16 cellular contexts compared by ENCODE assay signal in genomic region chr20:50868509-50869495, GRCh38.
DNase-seq lines count a peak whose midpoint lies in the region; ATAC-seq and TF ChIP-seq lines count a peak whose summit lies in the region.
"Had no signal": no experiment of that assay in that cellular context is flagged by ENCODE, and none has a peak within 500 bp of the region (broad histone marks: within the 10 kb centered on the region; RNA-seq: fewer than 3 reads in every experiment).

No MANE protein-coding gene starts in this region.

- H3K27me3 ChIP-seq in HUES64 (ENCODE audit: insufficient read depth, low read length) (no peaks in the 10 kb centered on the region), brain microvascular endothelial cell (replicated peaks) (no peaks in the 10 kb centered on the region)
- H3K27me3 ChIP-seq: left lung had no signal

- no peaks in the 10 kb centered on the region for H3K36me3 ChIP-seq in HUES64 (ENCODE audit: insufficient read depth, low read length)
- H3K36me3 ChIP-seq in brain microvascular endothelial cell (replicated peaks) = no peaks in the 10 kb centered on the region
- H3K36me3 ChIP-seq: left lung had no signal

- ATAC-seq in HG03378 (IDR thresholded peaks at IDR 0.05; ENCODE audit: unreplicated experiment) (no peak), HG02763 (IDR thresholded peaks at IDR 0.05; ENCODE audit: unreplicated experiment) (no peak)
- ATAC-seq: activated CD4-positive, alpha-beta T cell treated with anti-CD3 and anti-CD28 coated beads for 36 hours; left lung had no signal

- no peaks in the 10 kb centered on the region for H3K27me3 Mint-ChIP-seq in nephron (ENCODE audit: low read depth)
- H3K27me3 Mint-ChIP-seq: activated CD4-positive, alpha-beta T cell treated with anti-CD3 and anti-CD28 coated beads for 36 hours; CD4-positive, alpha-beta memory T cell had no signal

- peak overlapping the region in 1 of 3 experiments; percentile 48 for H3K4me3 Mint-ChIP-seq in nephron
- H3K4me3 Mint-ChIP-seq: activated CD4-positive, alpha-beta T cell treated with anti-CD3 and anti-CD28 coated beads for 36 hours; CD4-positive, alpha-beta memory T cell; T-helper 1 cell treated with Interleukin-12 subunit alpha and Interleukin-12 subunit beta and Interleukin-4 antibody, amounts not matched to agents 30 μg/mL and 1 μg/mL, for 36 hours had no signal

- H3K9me3 ChIP-seq in HUES64 (ENCODE audit: insufficient read depth, low read depth, low read length) = no peaks in the 10 kb centered on the region
- H3K9me3 ChIP-seq: left lung had no signal

- peaks cover 20% of the 10 kb centered on the region for H3K4me1 ChIP-seq in HUES64 (ENCODE audit: insufficient read depth, low read length)
- H3K4me1 ChIP-seq: left lung had no signal

- no peak overlapping the region for H3K4me3 ChIP-seq in HUES64 (ENCODE audit: low read length)
- no peak overlapping the region for H3K4me3 ChIP-seq in brain microvascular endothelial cell (ENCODE audit: low read depth, low read length)
- H3K4me3 ChIP-seq: left lung, PC-9 had no signal

- 93% methylated on average over 11 of the region's 11 CpGs for WGBS in HUES64

- peaks cover 21% of the 10 kb centered on the region for H3K4me1 Mint-ChIP-seq in nephron
- H3K4me1 Mint-ChIP-seq: activated CD4-positive, alpha-beta T cell treated with anti-CD3 and anti-CD28 coated beads for 36 hours; CD4-positive, alpha-beta memory T cell had no signal

- H3K9ac ChIP-seq in HUES64 (ENCODE audit: low read depth, low read length) = no peak overlapping the region

- H3K36me3 Mint-ChIP-seq in nephron (ENCODE audit: low read depth) = no peaks in the 10 kb centered on the region

- H3K27ac ChIP-seq in HUES64 (ENCODE audit: low read depth, low read length) (peak overlapping the region; percentile 8; the same call in 1 of the 2 replicates), brain microvascular endothelial cell (no peak overlapping the region)
- H3K27ac ChIP-seq: left lung, PC-9 had no signal

- DNase-seq in DMS53 (lab: John Stamatoyannopoulos, UW) (peak; percentile 98), brain microvascular endothelial cell (peak; percentile 5), NCI-H345 treated with DMSO at 0.1 percent for 48 hours (lab: John Stamatoyannopoulos, UW; ENCODE audit: unreplicated experiment) (no peak), DMS 273 treated with DMSO at 0.1 percent for 48 hours (lab: John Stamatoyannopoulos, UW) (no peak)
- DNase-seq: activated CD4-positive, alpha-beta T cell treated with anti-CD3 and anti-CD28 coated beads for 36 hours; activated effector memory CD4-positive, alpha-beta T cell treated with Interleukin-2 at 50 U/mL for 16 hours; CD4-positive, alpha-beta memory T cell; KG1; left lung; NCI-H2107 had no signal

- no peaks in the 10 kb centered on the region for H3K9me3 Mint-ChIP-seq in nephron
- H3K9me3 Mint-ChIP-seq: CD4-positive, alpha-beta memory T cell; T-helper 1 cell treated with Interleukin-12 subunit alpha and Interleukin-12 subunit beta and Interleukin-4 antibody, amounts not matched to agents 30 μg/mL and 1 μg/mL, for 36 hours had no signal

- TF ChIP-seq CTCF in brain microvascular endothelial cell (IDR thresholded peaks at IDR 0.05; ENCODE audit: low read depth, low read length, missing control alignments) (no peak), nephron (IDR thresholded peaks at IDR 0.05; ENCODE audit: unreplicated experiment in 3 of 3) (no peak)

- peak overlapping the region in 2 of 3 experiments; percentile 44 to 57 for H3K27ac Mint-ChIP-seq in nephron
- H3K27ac Mint-ChIP-seq: activated CD4-positive, alpha-beta T cell treated with anti-CD3 and anti-CD28 coated beads for 36 hours; T-helper 1 cell treated with Interleukin-12 subunit alpha and Interleukin-12 subunit beta and Interleukin-4 antibody, amounts not matched to agents 30 μg/mL and 1 μg/mL, for 36 hours had no signal

- in situ Hi-C loops in brain microvascular endothelial cell (cut with HindIII; ENCODE audit: low pct_ligation_motif_present, low sequenced_read_pairs) = no loop called here

Comparison
In these comparisons a context has a peak if more than half of its experiments do, and no peak if none do; other contexts are left out.
1. DNase-seq: peak in DMS53 (single experiment) and brain microvascular endothelial cell (single experiment); none in NCI-H345 treated with DMSO at 0.1 percent for 48 hours (single experiment) and DMS 273 treated with DMSO at 0.1 percent for 48 hours (single experiment).